In genomic region chr19:51712461-51713081, GRCh38 we compare ENCODE assay signal across 9 cellular contexts. TPM values are rescaled to one million over a fixed set of nuclear protein-coding genes. Genes with fewer than 3 reads are reported as not detected.
DNase-seq lines count a peak whose midpoint lies in the region; ATAC-seq, FAIRE-seq and TF ChIP-seq lines count a peak whose summit lies in the region.
"Had no signal": no experiment of that assay in that cellular context is flagged by ENCODE, and none has a peak within 500 bp of the region (broad histone marks: within the 10 kb centered on the region; RNA-seq: fewer than 3 reads in every experiment).

No MANE protein-coding gene starts in this region.

- no peak overlapping the region for H2AFZ ChIP-seq in astrocyte (ENCODE audit: low read depth, low read length)

- peaks cover 23% of the 10 kb centered on the region for H3K27me3 Mint-ChIP-seq in astrocyte (ENCODE audit: low read depth, unreplicated experiment)
- H3K27me3 Mint-ChIP-seq in memory B cell = peaks cover 14% of the 10 kb centered on the region

- H3K4me1 Mint-ChIP-seq in astrocyte (ENCODE audit: low read depth, unreplicated experiment) = peaks cover 10% of the 10 kb centered on the region
- peaks cover 30% of the 10 kb centered on the region for H3K4me1 Mint-ChIP-seq in memory B cell

- no peaks in the 10 kb centered on the region for H3K27me3 ChIP-seq in astrocyte (ENCODE audit: insufficient read depth, low read length)

- H3K36me3 Mint-ChIP-seq in astrocyte (ENCODE audit: low read depth, unreplicated experiment) (peaks cover 7% of the 10 kb centered on the region), memory B cell (peaks cover 3% of the 10 kb centered on the region)

- peaks cover 7% of the 10 kb centered on the region for H4K20me1 ChIP-seq in astrocyte (ENCODE audit: insufficient read depth, low read length)

- TF ChIP-seq CTCF in astrocyte (IDR thresholded peaks at IDR 0.05; ENCODE audit: insufficient read depth, low read depth, low read length) = peak; percentile 16

- H3K27ac ChIP-seq in astrocyte (ENCODE audit: low read depth, low read length) = no peak overlapping the region

- H3K9me3 Mint-ChIP-seq in astrocyte (ENCODE audit: unreplicated experiment) (peaks cover 5% of the 10 kb centered on the region), memory B cell (peaks cover 10% of the 10 kb centered on the region)

- H3K4me3 ChIP-seq in astrocyte (ENCODE audit: insufficient read depth, low read depth, low read length) = no peak overlapping the region

- peak; percentile 44 for ATAC-seq in memory B cell (ENCODE audit: low read depth)
- ATAC-seq in HG03457 (IDR thresholded peaks at IDR 0.05; ENCODE audit: unreplicated experiment) = no peak
- ATAC-seq in GM19455 (IDR thresholded peaks at IDR 0.05; ENCODE audit: unreplicated experiment) = no peak
- no peak for ATAC-seq in GM19023 (IDR thresholded peaks at IDR 0.05; ENCODE audit: unreplicated experiment)

- H3K4me1 ChIP-seq in astrocyte (ENCODE audit: insufficient read depth, low read length) = no peaks in the 10 kb centered on the region

- peaks cover 2% of the 10 kb centered on the region for H3K9me3 ChIP-seq in astrocyte (ENCODE audit: insufficient read depth, low read depth, low read length)

- FAIRE-seq in astrocyte (lab: Jason Lieb, UNC) = no peak

- peak overlapping the region; percentile 64 for H3K4me3 Mint-ChIP-seq in astrocyte (ENCODE audit: unreplicated experiment)
- no peak overlapping the region for H3K4me3 Mint-ChIP-seq in memory B cell

- no peak overlapping the region for H3K9ac ChIP-seq in astrocyte (ENCODE audit: low read length)

- H3K79me2 ChIP-seq in astrocyte (ENCODE audit: insufficient read depth, low read length) = no peaks in the 10 kb centered on the region

- H3K36me3 ChIP-seq in astrocyte (ENCODE audit: insufficient read depth, low read length) = peaks cover 3% of the 10 kb centered on the region

- no peak overlapping the region for H3K4me2 ChIP-seq in astrocyte (ENCODE audit: low read length)

- H3K27ac Mint-ChIP-seq in astrocyte (ENCODE audit: unreplicated experiment) (no peak overlapping the region), memory B cell (peak overlapping the region; percentile 9)
- H3K27ac Mint-ChIP-seq: activated naive CD4-positive, alpha-beta T cell treated with anti-CD3 and anti-CD28 coated beads, Interleukin-2, amount 50 U/mL, for 72 hours had no signal

- DNase-seq in EL = peak; percentile 55
- DNase-seq in M059J (ENCODE audit: low read depth) = peak; percentile 72
- DNase-seq in astrocyte (ENCODE audit: low read depth) = no peak
- no peak for DNase-seq in memory B cell (ENCODE audit: low spot score in 2 of 2)
- no peak for DNase-seq in stimulated activated CD4-positive, alpha-beta T cell treated with anti-CD3 and anti-CD28 coated beads, Interleukin-4, amount 100 ng/mL, for 4 hours

RNA-seq across cellular contexts. Expression of gene HAS1, which starts 11.2 kb away (rescaled TPM):
- not detected in 2 replicates for total RNA-seq in M059J (2014; rRNA removed; shearing (Covaris generic))
- total RNA-seq in astrocyte = not detected in 2 replicates
- total RNA-seq: activated naive CD4-positive, alpha-beta T cell treated with anti-CD3 and anti-CD28 coated beads, Interleukin-2, amount 50 U/mL, for 72 hours had no signal

RNA-seq across cellular contexts. Expression of gene SPACA6, which starts 19.4 kb away (rescaled TPM):
- 4.1 and 13.7 TPM in 2 replicates for total RNA-seq in M059J (2014; rRNA removed; shearing (Covaris generic))
- total RNA-seq in astrocyte = 51.0 and 62.5 TPM in 2 replicates

RNA-seq across cellular contexts. Expression of gene FPR1, which starts 39.1 kb away (rescaled TPM):
- 3.6 and 3.8 TPM in 2 replicates for total RNA-seq in M059J (2014; rRNA removed; shearing (Covaris generic))
- total RNA-seq in astrocyte = not detected in 2 replicates
- total RNA-seq: activated naive CD4-positive, alpha-beta T cell treated with anti-CD3 and anti-CD28 coated beads, Interleukin-2, amount 50 U/mL, for 72 hours had no signal

RNA-seq across cellular contexts. Expression of gene FPR2, which starts 48.4 kb away (rescaled TPM):
- not detected in 2 replicates for total RNA-seq in M059J (2014; rRNA removed; shearing (Covaris generic))
- total RNA-seq in astrocyte = not detected in 2 replicates
- total RNA-seq: activated naive CD4-positive, alpha-beta T cell treated with anti-CD3 and anti-CD28 coated beads, Interleukin-2, amount 50 U/mL, for 72 hours had no signal

Comparison
In these comparisons a context has a peak if more than half of its experiments do, and no peak if none do; other contexts are left out.
1. DNase-seq: peak in EL (single experiment) and M059J (single experiment); none in astrocyte (single experiment), memory B cell (0 of 2) and stimulated activated CD4-positive, alpha-beta T cell treated with anti-CD3 and anti-CD28 coated beads, Interleukin-4, amount 100 ng/mL, for 4 hours (0 of 2).